Comparison of ENCODE assay signal across 27 cellular contexts in the genomic region with DNA sequence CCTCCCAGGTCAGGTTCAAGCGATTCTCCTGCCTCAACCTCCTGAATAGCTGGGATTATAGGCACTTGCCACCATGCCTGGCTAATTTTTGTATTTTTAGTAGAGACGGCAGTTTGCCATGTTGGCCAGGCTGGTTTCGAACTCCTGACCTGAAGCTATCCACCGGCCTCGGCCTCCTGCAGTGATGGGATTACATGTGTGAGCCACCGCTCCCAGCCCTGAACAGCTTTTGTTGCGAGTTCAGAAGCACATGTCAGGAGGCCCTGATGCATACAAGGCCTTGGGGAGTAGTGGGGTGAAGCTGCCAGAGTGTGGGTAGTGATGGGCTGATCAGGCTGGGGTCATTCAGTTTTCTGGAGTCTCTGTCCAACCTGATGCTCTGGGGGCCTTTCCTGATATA.
"Had no signal": no experiment of that assay in that cellular context is flagged by ENCODE, and none has a peak within 500 bp of the region (broad histone marks: within the 10 kb centered on the region; RNA-seq: fewer than 3 reads in every experiment).

No MANE protein-coding gene starts in this region.

- H3K27me3 Mint-ChIP-seq: dendritic cell treated with granulocyte-macrophage colony-stimulating factor and Interleukin-4, amounts not matched to agents 40 ng/mL and 50 ng/mL, for 4 days; effector memory CD8-positive, alpha-beta T cell had no signal

- FAIRE-seq: colon, endometrium, endothelial cell of umbilical vein, frontal cortex had no signal

- H3K9me3 ChIP-seq: colonic mucosa, esophagus muscularis mucosa, esophagus squamous epithelium, gastrocnemius medialis, gastroesophageal sphincter, heart left ventricle had no signal

- H3K27ac ChIP-seq: colonic mucosa, coronary artery, dorsolateral prefrontal cortex, epithelial cell of prostate, esophagus muscularis mucosa, esophagus squamous epithelium, foreskin keratinocyte, gastrocnemius medialis, gastroesophageal sphincter, heart left ventricle had no signal

- H3K4me3 ChIP-seq: colonic mucosa, coronary artery, dorsolateral prefrontal cortex, esophagus muscularis mucosa, esophagus squamous epithelium, gastrocnemius medialis, gastroesophageal sphincter, heart left ventricle had no signal

- ATAC-seq: effector memory CD8-positive, alpha-beta T cell; gastrocnemius medialis; gastroesophageal sphincter; heart left ventricle had no signal

- H3K27ac Mint-ChIP-seq: dendritic cell treated with granulocyte-macrophage colony-stimulating factor and Interleukin-4, amounts not matched to agents 40 ng/mL and 50 ng/mL, for 4 days; effector memory CD8-positive, alpha-beta T cell; endodermal cell had no signal

- H3K4me3 Mint-ChIP-seq: dendritic cell treated with granulocyte-macrophage colony-stimulating factor and Interleukin-4, amounts not matched to agents 40 ng/mL and 50 ng/mL, for 4 days; effector memory CD8-positive, alpha-beta T cell; endodermal cell had no signal

- H3K27me3 ChIP-seq: colonic mucosa, dorsolateral prefrontal cortex, esophagus muscularis mucosa, esophagus squamous epithelium, gastrocnemius medialis, gastroesophageal sphincter, heart left ventricle had no signal

- H3K4me1 ChIP-seq: colonic mucosa, gastroesophageal sphincter had no signal

- DNase-seq: colonic mucosa; cortex of kidney; dermis blood vessel endothelial cell; dorsolateral prefrontal cortex; effector CD4-positive, alpha-beta T cell; effector CD8-positive, alpha-beta T cell; effector memory CD4-positive, alpha-beta T cell; effector memory CD8-positive, alpha-beta T cell; endodermal cell; erythroblast; esophagus squamous epithelium; foreskin fibroblast; foreskin keratinocyte; foreskin melanocyte; gastrocnemius medialis; glutamatergic neuron; head of caudate nucleus; heart left ventricle had no signal

- H3K9me3 Mint-ChIP-seq: endodermal cell had no signal

- H3K36me3 ChIP-seq: colonic mucosa, esophagus muscularis mucosa, esophagus squamous epithelium, gastrocnemius medialis, gastroesophageal sphincter, heart left ventricle had no signal
